8 cellular contexts compared by ENCODE assay signal in the genomic region with DNA sequence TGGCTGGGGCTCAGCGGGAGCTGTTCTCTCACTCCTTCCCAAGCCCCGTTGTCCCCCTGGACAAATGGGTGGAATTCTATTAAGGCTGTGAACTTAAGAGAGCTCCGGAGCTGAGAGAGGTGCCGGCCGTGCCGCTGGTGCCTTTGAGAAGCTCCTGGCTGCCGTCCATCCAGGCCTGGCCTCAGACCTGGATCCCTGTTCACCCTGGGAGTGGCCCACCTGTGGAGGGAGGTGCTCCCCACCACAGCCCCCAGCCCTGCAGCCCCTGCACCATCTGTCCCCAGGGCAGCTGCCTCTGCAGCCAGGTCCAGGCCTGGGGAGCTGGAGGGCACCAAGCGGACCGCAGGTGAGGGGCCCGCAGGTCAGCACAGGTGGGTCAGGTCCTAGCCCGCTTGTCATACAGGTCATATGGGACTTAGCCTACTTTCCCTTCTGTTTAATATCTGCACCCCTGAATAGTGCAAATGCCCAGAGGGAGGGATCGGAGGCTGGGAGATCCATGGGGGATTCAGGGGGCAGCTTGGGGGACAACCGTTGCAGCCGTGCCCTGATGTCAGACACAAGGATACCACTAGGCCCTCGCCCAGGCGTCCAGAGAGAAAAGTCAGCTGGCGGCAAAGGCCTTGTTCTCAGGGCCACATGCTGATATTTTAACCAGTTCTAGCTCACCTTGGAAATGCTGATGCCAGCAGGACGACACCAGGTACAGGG. TPM values are rescaled to one million over a fixed set of nuclear protein-coding genes. Genes with fewer than 3 reads are reported as not detected.
DNase-seq lines count a peak whose midpoint lies in the region; ATAC-seq and TF ChIP-seq lines count a peak whose summit lies in the region.
"Had no signal": no experiment of that assay in that cellular context is flagged by ENCODE, and none has a peak within 500 bp of the region (broad histone marks: within the 10 kb centered on the region; RNA-seq: fewer than 3 reads in every experiment).

No MANE protein-coding gene starts in this region.

- TF ChIP-seq EP300 in sigmoid colon (IDR thresholded peaks at IDR 0.05) = no peak

- no peak for TF ChIP-seq RAD21 in HCT116 (IDR thresholded peaks at IDR 0.05; ENCODE audit: low read depth)

- CTCF ChIA-PET in HCT116 (lab: Charles Lee) = no interaction called here

- BruUV-seq in HCT116 (replicated peaks; lab: Mats Ljungman, UMichigan) = no TSS peak

- H3K36me3 ChIP-seq in HCT116 (ENCODE audit: control insufficient read depth in 1 of 2, insufficient read depth in 2 of 2, low read length in 2 of 2) (no peaks in the 10 kb centered on the region), sigmoid colon (no peaks in the 10 kb centered on the region), hepatocyte (replicated peaks; ENCODE audit: insufficient read depth, low read depth) (no peaks in the 10 kb centered on the region)

- intact Hi-C loops in HCT116 (cut with micrococcal nuclease) (no loop called here), left cardiac atrium (cut with DNase I) (no loop called here), sigmoid colon (cut with DNase I) (no loop called here)

- H3K79me2 ChIP-seq in HCT116 (ENCODE audit: insufficient read depth, low read length) = no peaks in the 10 kb centered on the region
- H3K79me2 ChIP-seq in hepatocyte = no peaks in the 10 kb centered on the region

- H3K4me2 ChIP-seq in HCT116 (ENCODE audit: low read length) (peak overlapping the region; percentile 18; the same call in 1 of the 2 replicates), hepatocyte (no peak overlapping the region)

- TF ChIP-seq POLR2A in HCT116 (IDR thresholded peaks at IDR 0.05; ENCODE audit: borderline replicate concordance, extremely low read depth, insufficient read depth, insufficient read length) (no peak), sigmoid colon (IDR thresholded peaks at IDR 0.05) (no peak)

- RAD21 ChIA-PET in HCT116 (lab: Charles Lee; ENCODE audit: low non-redundant PET in 1 of 2, low total read pairs in 2 of 2, uncharacterized antibody in 2 of 2, unreplicated experiment in 2 of 2) = no interaction called here

- POLR2A ChIA-PET in HCT116 (lab: Charles Lee) = no interaction called here

- H3K27me3 ChIP-seq in HCT116 (ENCODE audit: insufficient read depth, low read length) (no peaks in the 10 kb centered on the region), sigmoid colon (no peaks in the 10 kb centered on the region), hepatocyte (no peaks in the 10 kb centered on the region)

- DNase-seq in HCT116 (ENCODE audit: low read depth, low spot score) = no peak
- DNase-seq in left cardiac atrium = peak; percentile 15
- DNase-seq in sigmoid colon = peak; percentile 58
- no peak for DNase-seq in effector CD4-positive, alpha-beta T cell
- DNase-seq in hepatocyte (ENCODE audit: low spot score) = no peak
- DNase-seq: nephron progenitor cell had no signal

- H3K27ac ChIP-seq in C4-2B (peak overlapping the region; percentile 86), HCT116 (ENCODE audit: low read depth, low read length) (no peak overlapping the region), sigmoid colon (no peak overlapping the region), hepatocyte (no peak overlapping the region)

- H3K9ac ChIP-seq in HCT116 (ENCODE audit: low read length) = no peak overlapping the region

- H3K4me1 ChIP-seq in HCT116 (ENCODE audit: control insufficient read depth in 1 of 2, insufficient read depth in 2 of 2, low read length in 2 of 2) (peaks cover 4 to 9% of the 10 kb centered on the region in 2 experiments; a peak in 3 of 4 replicates), sigmoid colon (no peaks in the 10 kb centered on the region), hepatocyte (ENCODE audit: insufficient read depth) (no peaks in the 10 kb centered on the region)

- 92 to 93% methylated on average over 18 of the region's 18 CpGs for WGBS in sigmoid colon, 2 donors
- WGBS in hepatocyte (ENCODE audit: low lambda C conversion rate, missing lambda C conversion rate) = 94% methylated on average over 17 of the region's 18 CpGs

- no peaks in the 10 kb centered on the region for H3K9me3 ChIP-seq in HCT116 (ENCODE audit: control insufficient read depth in 1 of 2, insufficient read depth in 1 of 2, low read depth in 1 of 2, low read length in 2 of 2)
- H3K9me3 ChIP-seq in sigmoid colon = no peaks in the 10 kb centered on the region
- no peaks in the 10 kb centered on the region for H3K9me3 ChIP-seq in hepatocyte (ENCODE audit: low read depth)

- ATAC-seq in HCT116 (no peak), left cardiac atrium (no peak), HG03095 (IDR thresholded peaks at IDR 0.05; ENCODE audit: unreplicated experiment) (no peak)

- no peaks in the 10 kb centered on the region for H3K9me2 ChIP-seq in HCT116 (ENCODE audit: insufficient read depth)
- H3K9me2 ChIP-seq in hepatocyte (replicated peaks; ENCODE audit: insufficient read depth) = no peaks in the 10 kb centered on the region

- H4K20me1 ChIP-seq in HCT116 (ENCODE audit: insufficient read depth) = no peaks in the 10 kb centered on the region
- no peaks in the 10 kb centered on the region for H4K20me1 ChIP-seq in hepatocyte (ENCODE audit: insufficient read depth, poor library complexity, severe bottlenecking)

- TF ChIP-seq CTCF in C4-2B (conservative IDR thresholded peaks at IDR 0.05) = no peak
- TF ChIP-seq CTCF in HCT116 (IDR thresholded peaks at IDR 0.05 in 2 of 3, conservative IDR thresholded peaks at IDR 0.05 in 1 of 3; ENCODE audit: borderline replicate concordance in 1 of 3, insufficient read depth in 1 of 3, low read depth in 2 of 3, low read length in 2 of 3) = no peak
- no peak for TF ChIP-seq CTCF in sigmoid colon (IDR thresholded peaks at IDR 0.05)
- TF ChIP-seq CTCF in hepatocyte (IDR thresholded peaks at IDR 0.05; ENCODE audit: poor library complexity) = no peak

- H2AFZ ChIP-seq in HCT116 (ENCODE audit: low read depth, low read length, poor library complexity, severe bottlenecking) (no peak overlapping the region), hepatocyte (no peak overlapping the region)

- H3K4me3 ChIP-seq in HCT116 (replicated peaks in 1 of 2; ENCODE audit: low read depth in 1 of 2, low read length in 2 of 2) = no peak overlapping the region
- no peak overlapping the region for H3K4me3 ChIP-seq in sigmoid colon
- no peak overlapping the region for H3K4me3 ChIP-seq in hepatocyte

TF ChIP-seq in HCT116, 20 proteins besides CTCF, POLR2A, EP300 and RAD21:
- TF ChIP-seq CBX3 (IDR thresholded peaks at IDR 0.05; ENCODE audit: low read depth) = no peak
- TF ChIP-seq, protein P1, sequence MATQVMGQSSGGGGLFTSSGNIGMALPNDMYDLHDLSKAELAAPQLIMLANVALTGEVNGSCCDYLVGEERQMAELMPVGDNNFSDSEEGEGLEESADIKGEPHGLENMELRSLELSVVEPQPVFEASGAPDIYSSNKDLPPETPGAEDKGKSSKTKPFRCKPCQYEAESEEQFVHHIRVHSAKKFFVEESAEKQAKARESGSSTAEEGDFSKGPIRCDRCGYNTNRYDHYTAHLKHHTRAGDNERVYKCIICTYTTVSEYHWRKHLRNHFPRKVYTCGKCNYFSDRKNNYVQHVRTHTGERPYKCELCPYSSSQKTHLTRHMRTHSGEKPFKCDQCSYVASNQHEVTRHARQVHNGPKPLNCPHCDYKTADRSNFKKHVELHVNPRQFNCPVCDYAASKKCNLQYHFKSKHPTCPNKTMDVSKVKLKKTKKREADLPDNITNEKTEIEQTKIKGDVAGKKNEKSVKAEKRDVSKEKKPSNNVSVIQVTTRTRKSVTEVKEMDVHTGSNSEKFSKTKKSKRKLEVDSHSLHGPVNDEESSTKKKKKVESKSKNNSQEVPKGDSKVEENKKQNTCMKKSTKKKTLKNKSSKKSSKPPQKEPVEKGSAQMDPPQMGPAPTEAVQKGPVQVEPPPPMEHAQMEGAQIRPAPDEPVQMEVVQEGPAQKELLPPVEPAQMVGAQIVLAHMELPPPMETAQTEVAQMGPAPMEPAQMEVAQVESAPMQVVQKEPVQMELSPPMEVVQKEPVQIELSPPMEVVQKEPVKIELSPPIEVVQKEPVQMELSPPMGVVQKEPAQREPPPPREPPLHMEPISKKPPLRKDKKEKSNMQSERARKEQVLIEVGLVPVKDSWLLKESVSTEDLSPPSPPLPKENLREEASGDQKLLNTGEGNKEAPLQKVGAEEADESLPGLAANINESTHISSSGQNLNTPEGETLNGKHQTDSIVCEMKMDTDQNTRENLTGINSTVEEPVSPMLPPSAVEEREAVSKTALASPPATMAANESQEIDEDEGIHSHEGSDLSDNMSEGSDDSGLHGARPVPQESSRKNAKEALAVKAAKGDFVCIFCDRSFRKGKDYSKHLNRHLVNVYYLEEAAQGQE (IDR thresholded peaks at IDR 0.05; ENCODE audit: low read depth) = no peak
- TF ChIP-seq JUND (IDR thresholded peaks at IDR 0.05) = no peak
TF ChIP-seq in HCT116: peak in this region for 0.

RNA-seq across cellular contexts. Expression of gene METRNL, which starts 15.2 kb away (rescaled TPM):
- total RNA-seq in HCT116 (2021; ENCODE audit: unreplicated experiment) (58.7 TPM), left cardiac atrium (10 to 100 TPM; 50.4 to 84.4 TPM), sigmoid colon (10 to 100 TPM; 26.8 to 53.6 (median 29.8) TPM), hepatocyte (65.3 and 97.2 TPM in 2 replicates)
- 89.0 and 104 TPM in 2 replicates for polyA plus RNA-seq in HCT116 (2012)
- polyA plus RNA-seq in sigmoid colon (100 to 1,000 TPM in 1 of 3 donors, 10 to 100 TPM in 2; 93.1 to 116 (median 99.6) TPM), hepatocyte (151 and 164 TPM in 2 replicates)

Comparison
In these comparisons a context has a peak if more than half of its experiments do, and no peak if none do; other contexts are left out.
1. DNase-seq: peak in left cardiac atrium (single experiment) and sigmoid colon (single experiment); none in HCT116 (single experiment), effector CD4-positive, alpha-beta T cell (single experiment) and hepatocyte (single experiment).